Comparison of ENCODE assay signal across 16 cellular contexts in the genomic region with DNA sequence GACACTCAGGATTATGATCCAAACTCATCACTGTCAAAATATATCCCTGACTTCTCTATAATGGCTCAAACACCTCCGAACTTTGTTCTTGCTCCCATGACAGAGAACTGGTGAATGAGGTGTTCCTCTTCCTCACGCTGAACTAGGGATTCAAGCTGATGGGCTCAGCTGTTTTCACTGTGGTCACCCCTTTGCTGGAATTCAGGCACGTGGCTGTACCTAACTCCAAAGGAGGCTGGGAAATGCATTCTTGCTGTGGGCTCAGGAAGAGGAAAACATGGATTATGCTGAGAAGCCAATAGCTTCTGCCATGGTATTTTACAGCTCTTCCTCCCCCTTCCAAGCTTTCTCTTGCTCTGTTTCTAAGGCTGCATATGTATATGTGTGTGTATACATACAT. TPM values are rescaled to one million over a fixed set of nuclear protein-coding genes. Genes with fewer than 3 reads are reported as not detected.
DNase-seq lines count a peak whose midpoint lies in the region; ATAC-seq and TF ChIP-seq lines count a peak whose summit lies in the region.
"Had no signal": no experiment of that assay in that cellular context is flagged by ENCODE, and none has a peak within 500 bp of the region (broad histone marks: within the 10 kb centered on the region; RNA-seq: fewer than 3 reads in every experiment).

No MANE protein-coding gene starts in this region.

- H3K4me1 Mint-ChIP-seq in type B pancreatic cell (ENCODE audit: unreplicated experiment) (peaks cover 42% of the 10 kb centered on the region), endodermal cell (peaks cover 12% of the 10 kb centered on the region)
- H3K4me1 Mint-ChIP-seq: B cell, IgD-negative memory B cell had no signal

- no peak overlapping the region for H2AFZ ChIP-seq in ACC112 (ENCODE audit: low read length, unreplicated experiment)

- H3K9me3 ChIP-seq in endodermal cell (ENCODE audit: control insufficient read depth, low read length) = no peaks in the 10 kb centered on the region

- H3K4me1 ChIP-seq in ACC112 (ENCODE audit: control insufficient read depth, insufficient read depth, low read length, unreplicated experiment) (peaks cover 29% of the 10 kb centered on the region), endodermal cell (ENCODE audit: control insufficient read depth, insufficient read depth, low read length) (peaks cover 8% of the 10 kb centered on the region)

- ATAC-seq in HG02571 (IDR thresholded peaks at IDR 0.05; ENCODE audit: unreplicated experiment) = no peak
- ATAC-seq: HCT116 had no signal

- H3K27me3 ChIP-seq in ACC112 (ENCODE audit: insufficient read depth, low read length) (no peaks in the 10 kb centered on the region), endodermal cell (ENCODE audit: control insufficient read depth, insufficient read depth, low read length, poor library complexity, severe bottlenecking) (no peaks in the 10 kb centered on the region)

- H3K27ac ChIP-seq in ACC112 (ENCODE audit: low read depth, low read length) (peak overlapping the region; percentile 64), endodermal cell (ENCODE audit: low read depth, low read length) (no peak overlapping the region)

- H3K9ac ChIP-seq in endodermal cell (ENCODE audit: extremely low read depth, low read length, poor library complexity, severe bottlenecking) = no peak overlapping the region

- H3K9me3 Mint-ChIP-seq in type B pancreatic cell (no peaks in the 10 kb centered on the region), endodermal cell (no peaks in the 10 kb centered on the region)
- H3K9me3 Mint-ChIP-seq: CD4-positive, alpha-beta T cell had no signal

- peaks cover 4% of the 10 kb centered on the region for H3K36me3 Mint-ChIP-seq in type B pancreatic cell
- no peaks in the 10 kb centered on the region for H3K36me3 Mint-ChIP-seq in endodermal cell (ENCODE audit: low read depth)
- H3K36me3 Mint-ChIP-seq: IgD-negative memory B cell had no signal

- H3K27me3 Mint-ChIP-seq in type B pancreatic cell (no peaks in the 10 kb centered on the region), endodermal cell (ENCODE audit: insufficient read depth) (no peaks in the 10 kb centered on the region)
- H3K27me3 Mint-ChIP-seq: IgD-negative memory B cell had no signal

- no peaks in the 10 kb centered on the region for H3K79me2 ChIP-seq in ACC112 (ENCODE audit: control insufficient read depth, insufficient read depth, low read length, unreplicated experiment)

- H3K4me3 ChIP-seq in ACC112 (ENCODE audit: low read depth, low read length) = no peak overlapping the region
- no peak overlapping the region for H3K4me3 ChIP-seq in endodermal cell (ENCODE audit: low read length)
- H3K4me3 ChIP-seq: GM12878 had no signal

- peak; percentile 26 for DNase-seq in LHCN-M2 (ENCODE audit: low read depth)
- peak; percentile 68 for DNase-seq in myocyte (ENCODE audit: low read depth)
- no peak for DNase-seq in type B pancreatic cell (ENCODE audit: extremely low spot score, unreplicated experiment)
- no peak for DNase-seq in endodermal cell
- DNase-seq in middle frontal gyrus (ENCODE audit: extremely low spot score, low spot score) = no peak
- DNase-seq: 8988T; C1 segment of cervical spinal cord; CD4-positive, alpha-beta T cell; DMS79 had no signal

- WGBS in endodermal cell (ENCODE audit: insufficient coverage in 1 of 2, insufficient read length in 1 of 2), 2 experiments = 91 to 93% methylated on average over 3 of the region's 3 CpGs

- TF ChIP-seq CTCF in type B pancreatic cell (conservative IDR thresholded peaks at IDR 0.05) (no peak), endodermal cell (conservative IDR thresholded peaks at IDR 0.05) (no peak)

- H3K36me3 ChIP-seq in ACC112 (ENCODE audit: insufficient read depth, low read length) (no peaks in the 10 kb centered on the region), endodermal cell (ENCODE audit: control insufficient read depth, insufficient read depth, low read length) (no peaks in the 10 kb centered on the region)

- H3K4me3 Mint-ChIP-seq in type B pancreatic cell (no peak overlapping the region), endodermal cell (no peak overlapping the region)
- H3K4me3 Mint-ChIP-seq: B cell; CD4-positive, alpha-beta T cell; IgD-negative memory B cell had no signal

- H3K27ac Mint-ChIP-seq in type B pancreatic cell (peak overlapping the region; percentile 93), endodermal cell (no peak overlapping the region)
- H3K27ac Mint-ChIP-seq: B cell; CD4-positive, alpha-beta T cell; IgD-negative memory B cell had no signal

RNA-seq across cellular contexts. Expression of gene STXBP6, which starts 43.9 kb away (rescaled TPM):
- total RNA-seq in LHCN-M2 (2014; rRNA removed) = 36.0 and 40.2 TPM in 2 replicates
- 20.0 TPM for polyA plus RNA-seq in LHCN-M2 (2012)
- 24.5 and 25.2 TPM in 2 replicates for total RNA-seq in myocyte
- polyA plus RNA-seq in myocyte (2012) = 18.5 TPM
- 17.0 and 51.2 TPM in 2 replicates for total RNA-seq in type B pancreatic cell (ENCODE audit: low replicate concordance)
- 1 to 10 TPM in 1 of 2 donors, under 1 TPM in 1; 0.64 to 1.5 TPM for total RNA-seq in endodermal cell
- polyA plus RNA-seq in endodermal cell (2013, experiment 1 of 2) = 5.1 TPM
- 6.2 TPM for polyA plus RNA-seq in endodermal cell (2013, experiment 2 of 2)
- total RNA-seq: B cell; CD4-positive, alpha-beta T cell; G401 had no signal
- polyA plus RNA-seq: IgD-negative memory B cell had no signal

Comparison
In these comparisons a context has a peak if more than half of its experiments do, and no peak if none do; other contexts are left out.
1. DNase-seq: peak in LHCN-M2 (single experiment) and myocyte (single experiment); none in type B pancreatic cell (single experiment), endodermal cell (single experiment) and middle frontal gyrus (single experiment).